28 cellular contexts compared by ENCODE assay signal in genomic region chr6:166644631-166645030, GRCh38.
"Had no signal": no experiment of that assay in that cellular context is flagged by ENCODE, and none has a peak within 500 bp of the region (broad histone marks: within the 10 kb centered on the region; RNA-seq: fewer than 3 reads in every experiment).

No MANE protein-coding gene starts in this region.

- FAIRE-seq: small intestine, urothelium cell line had no signal

- H3K9ac ChIP-seq: neural progenitor cell, parathyroid adenoma had no signal

- DNase-seq: occipital lobe; ovary; posterior cingulate gyrus; psoas muscle; right cardiac atrium; right lobe of liver; sigmoid colon; small intestine; stimulated activated CD4-positive, alpha-beta T cell treated with anti-CD3 and anti-CD28 coated beads, Interleukin-15, amount 100 ng/mL, for 24 hours; stimulated activated CD4-positive, alpha-beta T cell treated with anti-CD3 and anti-CD28 coated beads, Interleukin-2, amount 100 ng/mL, for 24 hours; stimulated activated CD4-positive, alpha-beta T cell treated with anti-CD3 and anti-CD28 coated beads, Interleukin-2, amount 100 ng/mL, for 48 hours; stimulated activated CD4-positive, alpha-beta T cell treated with anti-CD3 and anti-CD28 coated beads, Interleukin-4, amount 100 ng/mL, for 24 hours; stimulated activated naive B cell treated with anti-CD40 and anti-IgM and Interleukin-4, amounts not matched to agents 10 μg/mL and 1 μg/mL and 100 μg/mL, for 72 hours; stimulated activated naive CD4-positive, alpha-beta T cell treated with Interleukin-2 at 50 U/mL for 16 hours; stomach; thyroid gland; trophoblast cell; upper lobe of left lung had no signal

- H3K4me3 Mint-ChIP-seq: nephron; stimulated activated effector memory CD8-positive, alpha-beta T cell treated with anti-CD3 and anti-CD28 coated beads, Interleukin-12 subunit alpha, Interleukin-12 subunit beta, amount 100 ng/mL, for 72 hours; stimulated activated naive B cell treated with anti-CD40 and anti-IgM and Interleukin-4, amounts not matched to agents 10 μg/mL and 1 μg/mL and 100 μg/mL, for 72 hours; stimulated activated naive CD8-positive, alpha-beta T cell treated with anti-CD3 and anti-CD28 coated beads, Interleukin-15, Interleukin-2, amounts not matched to agents 100 ng/mL and 50 ng/mL, for 24 hours had no signal

- H3K79me2 ChIP-seq: parathyroid adenoma had no signal

- H3K27ac ChIP-seq: neural progenitor cell, ovary, parathyroid adenoma, psoas muscle, right lobe of liver, sigmoid colon, stomach, thoracic aorta, thyroid gland, tibial nerve, upper lobe of left lung, vagina had no signal

- H3K27ac Mint-ChIP-seq: nephron; neural progenitor cell; progenitor cell of endocrine pancreas; stimulated activated effector memory CD8-positive, alpha-beta T cell treated with anti-CD3 and anti-CD28 coated beads, Interleukin-12 subunit alpha, Interleukin-12 subunit beta, amount 100 ng/mL, for 72 hours; stimulated activated naive B cell treated with anti-CD40 and anti-IgM and Interleukin-4, amounts not matched to agents 10 μg/mL and 1 μg/mL and 100 μg/mL, for 72 hours; stimulated activated naive CD8-positive, alpha-beta T cell treated with anti-CD3 and anti-CD28 coated beads, Interleukin-15, Interleukin-2, amounts not matched to agents 100 ng/mL and 50 ng/mL, for 24 hours had no signal

- H3K9me3 ChIP-seq: ovary, right lobe of liver, thyroid gland, vagina had no signal

- H3K27me3 ChIP-seq: neural progenitor cell, ovary, right lobe of liver, sigmoid colon, stomach, thyroid gland, upper lobe of left lung, vagina had no signal

- H3K4me2 ChIP-seq: neural progenitor cell had no signal

- H3K4me1 ChIP-seq: right lobe of liver, sigmoid colon, vagina had no signal

- ATAC-seq: psoas muscle; right lobe of liver; stimulated activated effector memory CD8-positive, alpha-beta T cell treated with anti-CD3 and anti-CD28 coated beads, Interleukin-12 subunit alpha, Interleukin-12 subunit beta, amount 100 ng/mL, for 72 hours; stimulated activated naive B cell treated with anti-CD40 and anti-IgM and Interleukin-4, amounts not matched to agents 10 μg/mL and 1 μg/mL and 100 μg/mL, for 72 hours had no signal

- H3K36me3 ChIP-seq: neural progenitor cell, ovary, right lobe of liver, sigmoid colon, stomach, thoracic aorta, thyroid gland, tibial nerve, upper lobe of left lung, vagina had no signal

- H3K36me3 Mint-ChIP-seq: neural progenitor cell; stimulated activated effector memory CD8-positive, alpha-beta T cell treated with anti-CD3 and anti-CD28 coated beads, Interleukin-12 subunit alpha, Interleukin-12 subunit beta, amount 100 ng/mL, for 72 hours had no signal

- H3K9me3 Mint-ChIP-seq: nephron; stimulated activated naive CD8-positive, alpha-beta T cell treated with anti-CD3 and anti-CD28 coated beads, Interleukin-15, Interleukin-2, amounts not matched to agents 100 ng/mL and 50 ng/mL, for 24 hours had no signal

- H3K4me3 ChIP-seq: neural progenitor cell, ovary, psoas muscle, right lobe of liver, sigmoid colon, stomach, thoracic aorta, thyroid gland, tibial nerve, upper lobe of left lung, vagina had no signal
